Comparison of ENCODE assay signal across 8 cellular contexts in genomic region chr2:42105330-42106256, GRCh38. TPM values are rescaled to one million over a fixed set of nuclear protein-coding genes. Genes with fewer than 3 reads are reported as not detected.
DNase-seq lines count a peak whose midpoint lies in the region; ATAC-seq and TF ChIP-seq lines count a peak whose summit lies in the region.
"Had no signal": no experiment of that assay in that cellular context is flagged by ENCODE, and none has a peak within 500 bp of the region (broad histone marks: within the 10 kb centered on the region; RNA-seq: fewer than 3 reads in every experiment).

No MANE protein-coding gene starts in this region.

- peak overlapping the region; percentile 3 for H2AFZ ChIP-seq in parathyroid adenoma

- H3K27me3 ChIP-seq in parathyroid adenoma (ENCODE audit: control insufficient read depth, insufficient read depth, low read length): no peaks in the 10 kb centered on the region
- H3K27me3 ChIP-seq in dorsolateral prefrontal cortex: no peaks in the 10 kb centered on the region

- H3K4me3 ChIP-seq in cardiac fibroblast (replicated peaks in 1 of 2; ENCODE audit: low read depth in 2 of 2, low read length in 2 of 2): no peak overlapping the region
- H3K4me3 ChIP-seq in parathyroid adenoma (ENCODE audit: low read depth, low read length): no peak overlapping the region
- no peak overlapping the region for H3K4me3 ChIP-seq in dorsolateral prefrontal cortex

- peaks cover 33% of the 10 kb centered on the region for H3K4me1 ChIP-seq in parathyroid adenoma

- H3K9ac ChIP-seq in parathyroid adenoma: no peak overlapping the region

- H3K9me3 ChIP-seq in parathyroid adenoma (ENCODE audit: control insufficient read depth, low read length): no peaks in the 10 kb centered on the region

- no peak overlapping the region for H3K4me2 ChIP-seq in parathyroid adenoma (ENCODE audit: low read length)

- intact Hi-C loops in dorsolateral prefrontal cortex (cut with DNase I): no loop called here

- H3K27ac ChIP-seq in parathyroid adenoma (no peak overlapping the region), dorsolateral prefrontal cortex (peak overlapping the region in 13 of 59 donors; percentile 2 to 71 (median 32))

- no peaks in the 10 kb centered on the region for H3K36me3 ChIP-seq in parathyroid adenoma (ENCODE audit: control insufficient read depth, insufficient read depth, low read length)

- DNase-seq in T follicular helper cell (ENCODE audit: low read depth): peak; percentile 76
- DNase-seq in cardiac fibroblast (ENCODE audit: low read depth in 2 of 2): peak; percentile 34 to 50
- no peak for DNase-seq in omental fat pad (ENCODE audit: low spot score)
- DNase-seq in dorsolateral prefrontal cortex: no peak

- TF ChIP-seq CTCF in cardiac fibroblast (IDR thresholded peaks at IDR 0.05; ENCODE audit: low read depth, low read length) (no peak), parathyroid adenoma (IDR thresholded peaks at IDR 0.05) (no peak), omental fat pad (IDR thresholded peaks at IDR 0.05) (no peak), dorsolateral prefrontal cortex (IDR thresholded peaks at IDR 0.05 in 54 of 56, conservative IDR thresholded peaks at IDR 0.05 in 2 of 56; ENCODE audit: low read depth in 1 of 56, partially characterized antibody in 56 of 56) (no peak)

- peak; percentile 53 for ATAC-seq in GM19043 (IDR thresholded peaks at IDR 0.05; ENCODE audit: low read depth, unreplicated experiment)
- peak; percentile 49 for ATAC-seq in HG03066 (IDR thresholded peaks at IDR 0.05; ENCODE audit: low read depth, unreplicated experiment)
- no peak for ATAC-seq in omental fat pad (ENCODE audit: low FRiP score)

- H3K79me2 ChIP-seq in parathyroid adenoma: no peaks in the 10 kb centered on the region

RNA-seq across cellular contexts. Expression of gene PKDCC, which starts 57.8 kb away (rescaled TPM):
- total RNA-seq in omental fat pad (100 to 1,000 TPM in 3 of 4 donors, 10 to 100 TPM in 1; 72.6 to 307 (median 149) TPM), dorsolateral prefrontal cortex (10 to 100 TPM; 26.5 to 91.2 (median 49.3) TPM)
- total RNA-seq: T-helper 1 cell treated with Interleukin-12 subunit alpha and Interleukin-12 subunit beta and Interleukin-4 antibody, amounts not matched to agents 30 ng/mL and 1 ng/mL, for 36 hours had no signal

Comparison
In these comparisons a context has a peak if more than half of its experiments do, and no peak if none do; other contexts are left out.
1. DNase-seq: peak in T follicular helper cell (single experiment) and cardiac fibroblast (2 of 2); none in omental fat pad (single experiment) and dorsolateral prefrontal cortex (0 of 10).